ENCODE assay signal across 1 cellular context in genomic region chr3:41370307-41370706, GRCh38.
TF ChIP-seq lines count a peak whose summit lies in the region.

No MANE protein-coding gene starts in this region.

TF ChIP-seq in GM23338, 12 proteins besides CTCF, POLR2A, EP300 and RAD21 (continued from another document):
- TF ChIP-seq, protein P1, sequence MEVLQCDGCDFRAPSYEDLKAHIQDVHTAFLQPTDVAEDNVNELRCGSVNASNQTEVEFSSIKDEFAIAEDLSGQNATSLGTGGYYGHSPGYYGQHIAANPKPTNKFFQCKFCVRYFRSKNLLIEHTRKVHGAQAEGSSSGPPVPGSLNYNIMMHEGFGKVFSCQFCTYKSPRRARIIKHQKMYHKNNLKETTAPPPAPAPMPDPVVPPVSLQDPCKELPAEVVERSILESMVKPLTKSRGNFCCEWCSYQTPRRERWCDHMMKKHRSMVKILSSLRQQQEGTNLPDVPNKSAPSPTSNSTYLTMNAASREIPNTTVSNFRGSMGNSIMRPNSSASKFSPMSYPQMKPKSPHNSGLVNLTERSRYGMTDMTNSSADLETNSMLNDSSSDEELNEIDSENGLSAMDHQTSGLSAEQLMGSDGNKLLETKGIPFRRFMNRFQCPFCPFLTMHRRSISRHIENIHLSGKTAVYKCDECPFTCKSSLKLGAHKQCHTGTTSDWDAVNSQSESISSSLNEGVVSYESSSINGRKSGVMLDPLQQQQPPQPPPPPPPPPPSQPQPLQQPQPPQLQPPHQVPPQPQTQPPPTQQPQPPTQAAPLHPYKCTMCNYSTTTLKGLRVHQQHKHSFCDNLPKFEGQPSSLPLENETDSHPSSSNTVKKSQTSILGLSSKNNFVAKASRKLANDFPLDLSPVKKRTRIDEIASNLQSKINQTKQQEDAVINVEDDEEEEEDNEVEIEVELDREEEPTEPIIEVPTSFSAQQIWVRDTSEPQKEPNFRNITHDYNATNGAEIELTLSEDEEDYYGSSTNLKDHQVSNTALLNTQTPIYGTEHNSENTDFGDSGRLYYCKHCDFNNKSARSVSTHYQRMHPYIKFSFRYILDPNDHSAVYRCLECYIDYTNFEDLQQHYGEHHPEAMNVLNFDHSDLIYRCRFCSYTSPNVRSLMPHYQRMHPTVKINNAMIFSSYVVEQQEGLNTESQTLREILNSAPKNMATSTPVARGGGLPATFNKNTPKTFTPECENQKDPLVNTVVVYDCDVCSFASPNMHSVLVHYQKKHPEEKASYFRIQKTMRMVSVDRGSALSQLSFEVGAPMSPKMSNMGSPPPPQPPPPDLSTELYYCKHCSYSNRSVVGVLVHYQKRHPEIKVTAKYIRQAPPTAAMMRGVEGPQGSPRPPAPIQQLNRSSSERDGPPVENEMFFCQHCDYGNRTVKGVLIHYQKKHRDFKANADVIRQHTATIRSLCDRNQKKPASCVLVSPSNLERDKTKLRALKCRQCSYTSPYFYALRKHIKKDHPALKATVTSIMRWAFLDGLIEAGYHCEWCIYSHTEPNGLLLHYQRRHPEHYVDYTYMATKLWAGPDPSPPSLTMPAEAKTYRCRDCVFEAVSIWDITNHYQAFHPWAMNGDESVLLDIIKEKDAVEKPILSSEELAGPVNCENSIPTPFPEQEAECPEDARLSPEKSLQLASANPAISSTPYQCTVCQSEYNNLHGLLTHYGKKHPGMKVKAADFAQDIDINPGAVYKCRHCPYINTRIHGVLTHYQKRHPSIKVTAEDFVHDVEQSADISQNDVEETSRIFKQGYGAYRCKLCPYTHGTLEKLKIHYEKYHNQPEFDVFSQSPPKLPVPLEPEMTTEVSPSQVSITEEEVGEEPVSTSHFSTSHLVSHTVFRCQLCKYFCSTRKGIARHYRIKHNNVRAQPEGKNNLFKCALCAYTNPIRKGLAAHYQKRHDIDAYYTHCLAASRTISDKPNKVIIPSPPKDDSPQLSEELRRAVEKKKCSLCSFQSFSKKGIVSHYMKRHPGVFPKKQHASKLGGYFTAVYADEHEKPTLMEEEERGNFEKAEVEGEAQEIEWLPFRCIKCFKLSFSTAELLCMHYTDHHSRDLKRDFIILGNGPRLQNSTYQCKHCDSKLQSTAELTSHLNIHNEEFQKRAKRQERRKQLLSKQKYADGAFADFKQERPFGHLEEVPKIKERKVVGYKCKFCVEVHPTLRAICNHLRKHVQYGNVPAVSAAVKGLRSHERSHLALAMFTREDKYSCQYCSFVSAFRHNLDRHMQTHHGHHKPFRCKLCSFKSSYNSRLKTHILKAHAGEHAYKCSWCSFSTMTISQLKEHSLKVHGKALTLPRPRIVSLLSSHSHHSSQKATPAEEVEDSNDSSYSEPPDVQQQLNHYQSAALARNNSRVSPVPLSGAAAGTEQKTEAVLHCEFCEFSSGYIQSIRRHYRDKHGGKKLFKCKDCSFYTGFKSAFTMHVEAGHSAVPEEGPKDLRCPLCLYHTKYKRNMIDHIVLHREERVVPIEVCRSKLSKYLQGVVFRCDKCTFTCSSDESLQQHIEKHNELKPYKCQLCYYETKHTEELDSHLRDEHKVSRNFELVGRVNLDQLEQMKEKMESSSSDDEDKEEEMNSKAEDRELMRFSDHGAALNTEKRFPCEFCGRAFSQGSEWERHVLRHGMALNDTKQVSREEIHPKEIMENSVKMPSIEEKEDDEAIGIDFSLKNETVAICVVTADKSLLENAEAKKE (CRISPR knock-in tag; IDR thresholded peaks at IDR 0.05), result no peak
- TF ChIP-seq ZNF331 (CRISPR knock-in tag; IDR thresholded peaks at IDR 0.05; ENCODE audit: low read depth) (no peak), ETS1 (IDR thresholded peaks at IDR 0.05) (no peak), ZNF114 (CRISPR knock-in tag; IDR thresholded peaks at IDR 0.05) (no peak), CREB1 (CRISPR knock-in tag; IDR thresholded peaks at IDR 0.05; ENCODE audit: low read depth) (no peak), POLR2AphosphoS5 (IDR thresholded peaks at IDR 0.05; ENCODE audit: low read depth) (no peak)
TF ChIP-seq in GM23338: peak in this region for 0.
